Comparison of ENCODE assay signal across 21 cellular contexts in genomic region chr4:102223461-102223860, GRCh38.
"Had no signal": no experiment of that assay in that cellular context is flagged by ENCODE, and none has a peak within 500 bp of the region (broad histone marks: within the 10 kb centered on the region; RNA-seq: fewer than 3 reads in every experiment).

No MANE protein-coding gene starts in this region.

- DNase-seq: hypothalamus; immature natural killer cell; kidney; left colon; left lung; lower lobe of right lung; mammary epithelial cell; mesenchymal stem cell; naive thymus-derived CD8-positive, alpha-beta T cell; nucleus accumbens; pancreas; posterior cingulate gyrus; retina; right cardiac atrium; stimulated activated CD4-positive, alpha-beta T cell treated with anti-CD3 and anti-CD28 coated beads, Interleukin-12 subunit alpha, Interleukin-12 subunit beta, amount 100 ng/mL, for 4 hours; stimulated activated CD4-positive, alpha-beta T cell treated with anti-CD3 and anti-CD28 coated beads, Interleukin-15, amount 100 ng/mL, for 24 hours; stimulated activated CD4-positive, alpha-beta T cell treated with anti-CD3 and anti-CD28 coated beads, Interleukin-2, amount 100 ng/mL, for 24 hours; stimulated activated CD4-positive, alpha-beta T cell treated with anti-CD3 and anti-CD28 coated beads, Interleukin-4, amount 100 ng/mL, for 1 hour; stimulated activated naive B cell treated with anti-CD40 and anti-IgM and Interleukin-4, amounts not matched to agents 10 μg/mL and 1 μg/mL and 100 μg/mL, for 72 hours; substantia nigra; uterus had no signal
